In the genomic region with DNA sequence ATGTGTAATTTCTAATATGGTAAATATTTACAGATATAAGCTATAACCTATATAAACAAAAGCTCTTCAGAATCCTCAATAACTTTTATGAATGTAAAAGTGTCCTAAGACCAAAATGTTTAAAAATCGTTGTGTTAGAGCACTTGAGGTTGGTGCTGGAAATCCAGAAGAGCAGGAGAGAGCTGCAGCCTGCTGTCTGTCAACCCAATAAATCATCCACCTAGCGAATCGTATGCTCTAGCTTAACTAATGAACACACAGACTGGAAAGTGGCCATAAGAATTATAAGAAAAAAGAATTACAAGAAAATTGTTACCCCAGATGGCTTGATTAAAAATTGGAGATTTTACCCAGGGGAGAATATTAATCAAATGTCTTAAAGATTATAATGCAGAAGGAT, we compare ENCODE assay signal across 2 cellular contexts.
TF ChIP-seq lines count a peak whose summit lies in the region.

No MANE protein-coding gene starts in this region.

TF ChIP-seq in HEK293T, 16 proteins besides CTCF, POLR2A, EP300 and RAD21:
- TF ChIP-seq, protein P1, sequence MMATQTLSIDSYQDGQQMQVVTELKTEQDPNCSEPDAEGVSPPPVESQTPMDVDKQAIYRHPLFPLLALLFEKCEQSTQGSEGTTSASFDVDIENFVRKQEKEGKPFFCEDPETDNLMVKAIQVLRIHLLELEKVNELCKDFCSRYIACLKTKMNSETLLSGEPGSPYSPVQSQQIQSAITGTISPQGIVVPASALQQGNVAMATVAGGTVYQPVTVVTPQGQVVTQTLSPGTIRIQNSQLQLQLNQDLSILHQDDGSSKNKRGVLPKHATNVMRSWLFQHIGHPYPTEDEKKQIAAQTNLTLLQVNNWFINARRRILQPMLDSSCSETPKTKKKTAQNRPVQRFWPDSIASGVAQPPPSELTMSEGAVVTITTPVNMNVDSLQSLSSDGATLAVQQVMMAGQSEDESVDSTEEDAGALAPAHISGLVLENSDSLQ (IDR thresholded peaks at IDR 0.05) = peak; percentile 53; the same call in 1 of the 2 replicates
- TF ChIP-seq TARDBP (IDR thresholded peaks at IDR 0.05) = no peak

TF ChIP-seq in K562, 482 proteins besides CTCF, POLR2A, EP300 and RAD21:
- TF ChIP-seq, protein P1 (IDR thresholded peaks at IDR 0.05) = peak; percentile 80
- TF ChIP-seq, protein P2, sequence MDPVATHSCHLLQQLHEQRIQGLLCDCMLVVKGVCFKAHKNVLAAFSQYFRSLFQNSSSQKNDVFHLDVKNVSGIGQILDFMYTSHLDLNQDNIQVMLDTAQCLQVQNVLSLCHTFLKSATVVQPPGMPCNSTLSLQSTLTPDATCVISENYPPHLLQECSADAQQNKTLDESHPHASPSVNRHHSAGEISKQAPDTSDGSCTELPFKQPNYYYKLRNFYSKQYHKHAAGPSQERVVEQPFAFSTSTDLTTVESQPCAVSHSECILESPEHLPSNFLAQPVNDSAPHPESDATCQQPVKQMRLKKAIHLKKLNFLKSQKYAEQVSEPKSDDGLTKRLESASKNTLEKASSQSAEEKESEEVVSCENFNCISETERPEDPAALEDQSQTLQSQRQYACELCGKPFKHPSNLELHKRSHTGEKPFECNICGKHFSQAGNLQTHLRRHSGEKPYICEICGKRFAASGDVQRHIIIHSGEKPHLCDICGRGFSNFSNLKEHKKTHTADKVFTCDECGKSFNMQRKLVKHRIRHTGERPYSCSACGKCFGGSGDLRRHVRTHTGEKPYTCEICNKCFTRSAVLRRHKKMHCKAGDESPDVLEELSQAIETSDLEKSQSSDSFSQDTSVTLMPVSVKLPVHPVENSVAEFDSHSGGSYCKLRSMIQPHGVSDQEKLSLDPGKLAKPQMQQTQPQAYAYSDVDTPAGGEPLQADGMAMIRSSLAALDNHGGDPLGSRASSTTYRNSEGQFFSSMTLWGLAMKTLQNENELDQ (CRISPR knock-in tag; IDR thresholded peaks at IDR 0.05; ENCODE audit: borderline replicate concordance) = no peak
- TF ChIP-seq ILK (tag; IDR thresholded peaks at IDR 0.05; ENCODE audit: borderline replicate concordance, low read depth) (no peak), MEIS2 (IDR thresholded peaks at IDR 0.05; ENCODE audit: partially characterized antibody) (peak; percentile 50), PCBP1 (IDR thresholded peaks at IDR 0.05; ENCODE audit: low read depth, low read length, poor library complexity, severe bottlenecking) (no peak), BRF1 (IDR thresholded peaks at IDR 0.05; ENCODE audit: borderline replicate concordance, extremely low read depth, insufficient read length) (no peak)
- TF ChIP-seq, protein P3, sequence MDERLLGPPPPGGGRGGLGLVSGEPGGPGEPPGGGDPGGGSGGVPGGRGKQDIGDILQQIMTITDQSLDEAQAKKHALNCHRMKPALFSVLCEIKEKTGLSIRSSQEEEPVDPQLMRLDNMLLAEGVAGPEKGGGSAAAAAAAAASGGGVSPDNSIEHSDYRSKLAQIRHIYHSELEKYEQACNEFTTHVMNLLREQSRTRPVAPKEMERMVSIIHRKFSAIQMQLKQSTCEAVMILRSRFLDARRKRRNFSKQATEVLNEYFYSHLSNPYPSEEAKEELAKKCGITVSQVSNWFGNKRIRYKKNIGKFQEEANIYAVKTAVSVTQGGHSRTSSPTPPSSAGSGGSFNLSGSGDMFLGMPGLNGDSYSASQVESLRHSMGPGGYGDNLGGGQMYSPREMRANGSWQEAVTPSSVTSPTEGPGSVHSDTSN (CRISPR knock-in tag; IDR thresholded peaks at IDR 0.05; ENCODE audit: low read depth) = no peak
- TF ChIP-seq, protein P3 (tag; conservative IDR thresholded peaks at IDR 0.05; ENCODE audit: low read depth) = peak; percentile 56
- TF ChIP-seq, protein P4, sequence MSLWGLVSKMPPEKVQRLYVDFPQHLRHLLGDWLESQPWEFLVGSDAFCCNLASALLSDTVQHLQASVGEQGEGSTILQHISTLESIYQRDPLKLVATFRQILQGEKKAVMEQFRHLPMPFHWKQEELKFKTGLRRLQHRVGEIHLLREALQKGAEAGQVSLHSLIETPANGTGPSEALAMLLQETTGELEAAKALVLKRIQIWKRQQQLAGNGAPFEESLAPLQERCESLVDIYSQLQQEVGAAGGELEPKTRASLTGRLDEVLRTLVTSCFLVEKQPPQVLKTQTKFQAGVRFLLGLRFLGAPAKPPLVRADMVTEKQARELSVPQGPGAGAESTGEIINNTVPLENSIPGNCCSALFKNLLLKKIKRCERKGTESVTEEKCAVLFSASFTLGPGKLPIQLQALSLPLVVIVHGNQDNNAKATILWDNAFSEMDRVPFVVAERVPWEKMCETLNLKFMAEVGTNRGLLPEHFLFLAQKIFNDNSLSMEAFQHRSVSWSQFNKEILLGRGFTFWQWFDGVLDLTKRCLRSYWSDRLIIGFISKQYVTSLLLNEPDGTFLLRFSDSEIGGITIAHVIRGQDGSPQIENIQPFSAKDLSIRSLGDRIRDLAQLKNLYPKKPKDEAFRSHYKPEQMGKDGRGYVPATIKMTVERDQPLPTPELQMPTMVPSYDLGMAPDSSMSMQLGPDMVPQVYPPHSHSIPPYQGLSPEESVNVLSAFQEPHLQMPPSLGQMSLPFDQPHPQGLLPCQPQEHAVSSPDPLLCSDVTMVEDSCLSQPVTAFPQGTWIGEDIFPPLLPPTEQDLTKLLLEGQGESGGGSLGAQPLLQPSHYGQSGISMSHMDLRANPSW (CRISPR knock-in tag; IDR thresholded peaks at IDR 0.05) = no peak
